ENCODE assay signal across 8 cellular contexts in genomic region chr6:149934249-149935156, GRCh38. TPM values are rescaled to one million over a fixed set of nuclear protein-coding genes. Genes with fewer than 3 reads are reported as not detected.
A peak's percentile ranks its signal among the peaks of the same experiment; 100 is the strongest.
DNase-seq lines count a peak whose midpoint lies in the region; ATAC-seq and TF ChIP-seq lines count a peak whose summit lies in the region.

No MANE protein-coding gene starts in this region.

- ATAC-seq in heart right ventricle (peak in 7 of 8 donors; percentile 59 to 73 (median 68)), GM18505 (IDR thresholded peaks at IDR 0.05; ENCODE audit: unreplicated experiment) (no peak), GM21423 (IDR thresholded peaks at IDR 0.05; ENCODE audit: unreplicated experiment) (no peak)

- H3K27me3 ChIP-seq in MG63: peaks cover 17% of the 10 kb centered on the region
- peaks cover 48% of the 10 kb centered on the region for H3K27me3 ChIP-seq in adipocyte (replicated peaks; ENCODE audit: control insufficient read depth, insufficient read depth, low read length)
- H3K27me3 ChIP-seq in heart right ventricle: peaks cover 16 to 99% (median 96%) of the 10 kb centered on the region in 7 donors

- no peaks in the 10 kb centered on the region for H3K36me3 ChIP-seq in MG63
- no peaks in the 10 kb centered on the region for H3K36me3 ChIP-seq in adipocyte (ENCODE audit: control insufficient read depth, insufficient read depth, low read length, severe bottlenecking)
- H3K36me3 ChIP-seq in heart right ventricle: no peaks in the 10 kb centered on the region

- DNase-seq in Daoy (ENCODE audit: low read depth) (peak; percentile 68), MG63 (peak; percentile 19), SW480 (ENCODE audit: low spot score) (peak; percentile 59), adipocyte (ENCODE audit: low read depth) (peak; percentile 91), heart right ventricle (peak in 1 of 2 donors; percentile 55), renal cortical epithelial cell (ENCODE audit: low read depth) (peak; percentile 63)

- no peaks in the 10 kb centered on the region for H3K9me3 ChIP-seq in MG63
- no peaks in the 10 kb centered on the region for H3K9me3 ChIP-seq in adipocyte (ENCODE audit: control insufficient read depth, low read length)
- H3K9me3 ChIP-seq in heart right ventricle: no peaks in the 10 kb centered on the region

- H3K9ac ChIP-seq in adipocyte (ENCODE audit: low read length): no peak overlapping the region

- TF ChIP-seq CTCF in heart right ventricle (IDR thresholded peaks at IDR 0.05): peak; percentile 68 to 87 (median 83)

- intact Hi-C loops in heart right ventricle (cut with DNase I): loop anchor here (1.0 to 10.0 kb wide), 6 partner anchors 73 to 400 kb away; no protein-coding TSS in a partner anchor

- H3K4me1 ChIP-seq in adipocyte (ENCODE audit: control insufficient read depth, insufficient read depth, low read length): peaks cover 10% of the 10 kb centered on the region
- H3K4me1 ChIP-seq in heart right ventricle: peaks cover 5 to 14% (median 11%) of the 10 kb centered on the region in 9 donors

- no peak for TF ChIP-seq POLR2A in GM18505 (IDR thresholded peaks at IDR 0.05; ENCODE audit: borderline replicate concordance, extremely low read depth, insufficient read depth, insufficient read length)

- H3K27ac ChIP-seq in heart right ventricle: no peak overlapping the region

- H3K4me3 ChIP-seq in MG63 (no peak overlapping the region), adipocyte (ENCODE audit: low read length) (no peak overlapping the region), heart right ventricle (no peak overlapping the region)

- WGBS in heart right ventricle, 2 donors: 35 to 38% methylated on average over 11 of the region's 11 CpGs

RNA-seq across cellular contexts. Expression of gene ULBP2, which starts 7.3 kb away (rescaled TPM):
- total RNA-seq in Daoy (2014; rRNA removed; shearing (Covaris generic)): 42.6 and 53.7 TPM in 2 replicates
- 2.2 and 7.4 TPM in 2 replicates for total RNA-seq in MG63 (2014; rRNA removed; shearing (Covaris generic); ENCODE audit: low replicate concordance)
- total RNA-seq in heart right ventricle: 1 to 10 TPM in 5 of 10 donors, under 1 TPM in 5; 0.46 to 2.4 (median 1.0) TPM
- 1 to 10 TPM in 1 of 2 donors, not detected in 1; 2.7 TPM for polyA plus RNA-seq in heart right ventricle
- 8.2 and 14.4 TPM in 2 replicates for total RNA-seq in renal cortical epithelial cell

RNA-seq across cellular contexts. Expression of gene RAET1G, which starts 11.6 kb away (rescaled TPM):
- 0.27 and 0.86 TPM in 2 replicates for total RNA-seq in Daoy (2014; rRNA removed; shearing (Covaris generic))
- 3.2 TPM in 1 of 2 replicates, not detected in the other for total RNA-seq in MG63 (2014; rRNA removed; shearing (Covaris generic); ENCODE audit: low replicate concordance)
- under 1 TPM in 3 of 10 donors, not detected in 7; 0.21 to 0.37 (median 0.36) TPM for total RNA-seq in heart right ventricle
- polyA plus RNA-seq in heart right ventricle: under 1 TPM in 1 of 2 donors, not detected in 1; 0.32 TPM
- 0.15 TPM in 1 of 2 replicates, not detected in the other for total RNA-seq in renal cortical epithelial cell

RNA-seq across cellular contexts. Expression of gene ULBP1, which starts 29.2 kb away (rescaled TPM):
- total RNA-seq in Daoy (2014; rRNA removed; shearing (Covaris generic)): 1.2 and 1.6 TPM in 2 replicates
- 1.5 and 2.5 TPM in 2 replicates for total RNA-seq in MG63 (2014; rRNA removed; shearing (Covaris generic); ENCODE audit: low replicate concordance)
- total RNA-seq in heart right ventricle (under 1 TPM; 0.13 to 0.46 (median 0.23) TPM), renal cortical epithelial cell (0.17 and 0.20 TPM in 2 replicates)
- polyA plus RNA-seq in heart right ventricle: under 1 TPM; 0.07 to 0.32 TPM

RNA-seq across cellular contexts. Expression of gene RAET1E, which starts 36.6 kb away (rescaled TPM):
- total RNA-seq in Daoy (2014; rRNA removed; shearing (Covaris generic)): 1.4 and 4.1 TPM in 2 replicates
- 2.8 and 5.7 TPM in 2 replicates for total RNA-seq in MG63 (2014; rRNA removed; shearing (Covaris generic); ENCODE audit: low replicate concordance)
- total RNA-seq in heart right ventricle: 1 to 10 TPM in 1 of 10 donors, under 1 TPM in 6, not detected in 3; 0.15 to 1.4 (median 0.48) TPM
- under 1 TPM; 0.29 to 0.33 TPM for polyA plus RNA-seq in heart right ventricle
- total RNA-seq in renal cortical epithelial cell: not detected in 2 replicates

Comparison
In these comparisons a context has a peak if more than half of its experiments do, and no peak if none do; other contexts are left out.
1. ATAC-seq: peak in heart right ventricle (7 of 8); none in GM18505 (single experiment) and GM21423 (single experiment).